In the genomic region with DNA sequence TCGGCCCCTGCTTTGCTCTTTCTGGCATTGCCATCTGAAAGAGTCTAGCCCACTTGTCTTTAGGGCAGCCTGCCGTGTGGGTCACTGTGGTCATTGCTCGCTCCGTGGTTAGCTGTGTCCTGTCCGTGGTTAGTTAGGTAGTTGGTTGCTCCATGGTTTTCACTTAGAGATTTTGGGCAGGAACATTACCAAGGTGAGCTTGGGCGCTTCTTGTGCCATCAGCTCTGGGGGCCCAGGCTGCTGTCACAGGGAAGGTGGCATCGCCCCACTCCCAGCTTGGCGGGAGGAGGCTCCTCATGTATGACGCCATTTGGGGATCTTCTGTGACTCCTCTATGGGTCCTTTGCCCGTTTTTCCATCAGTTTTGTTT, we compare ENCODE assay signal across 15 cellular contexts. TPM values are rescaled to one million over a fixed set of nuclear protein-coding genes. Genes with fewer than 3 reads are reported as not detected.
DNase-seq lines count a peak whose midpoint lies in the region; ATAC-seq, FAIRE-seq and TF ChIP-seq lines count a peak whose summit lies in the region.
"Had no signal": no experiment of that assay in that cellular context is flagged by ENCODE, and none has a peak within 500 bp of the region (broad histone marks: within the 10 kb centered on the region; RNA-seq: fewer than 3 reads in every experiment).

No MANE protein-coding gene starts in this region.

- H3K9me3 Mint-ChIP-seq in neural crest cell: no peaks in the 10 kb centered on the region
- H3K9me3 Mint-ChIP-seq: nephron had no signal

- no peak overlapping the region for H3K27ac Mint-ChIP-seq in neural crest cell (ENCODE audit: unreplicated experiment)

- peak; percentile 26 for DNase-seq in left ventricle myocardium superior
- no peak for DNase-seq in Right ventricle myocardium inferior (ENCODE audit: missing footprints)
- DNase-seq in endothelial cell of umbilical vein (ENCODE audit: low read depth, low spot score): no peak
- DNase-seq in neural crest cell (ENCODE audit: low read depth, low spot score): no peak
- DNase-seq in SHP77 treated with DMSO at 0.1 percent for 48 hours (lab: John Stamatoyannopoulos, UW): no peak
- DNase-seq in NCI-H82 (lab: John Stamatoyannopoulos, UW): no peak
- DNase-seq in lower lobe of right lung: no peak
- DNase-seq: activated CD4-positive, alpha-beta T cell treated with anti-CD3 and anti-CD28 coated beads for 48 hours; DMS153; effector CD4-positive, alpha-beta T cell; foreskin melanocyte; NCI-H1436; T-helper 2 cell had no signal

- H3K36me3 ChIP-seq in endothelial cell of umbilical vein (ENCODE audit: control insufficient read depth in 2 of 2, extremely low read depth in 1 of 2, insufficient read depth in 2 of 2, low read length in 2 of 2): no peaks in the 10 kb centered on the region
- H3K36me3 ChIP-seq in lower lobe of right lung: no peaks in the 10 kb centered on the region

- H3K9me3 ChIP-seq in endothelial cell of umbilical vein (replicated peaks; ENCODE audit: control insufficient read depth, insufficient read depth, low read length) (no peaks in the 10 kb centered on the region), lower lobe of right lung (no peaks in the 10 kb centered on the region)

- no TSS peak for BruUV-seq in endothelial cell of umbilical vein (replicated peaks; lab: Mats Ljungman, UMichigan)

- FAIRE-seq in endothelial cell of umbilical vein (lab: Jason Lieb, UNC): no peak

- H3K27me3 ChIP-seq in endothelial cell of umbilical vein (ENCODE audit: control insufficient read depth in 2 of 2, insufficient read depth in 2 of 2, low read length in 2 of 2) (no peaks in the 10 kb centered on the region), lower lobe of right lung (ENCODE audit: low read depth) (no peaks in the 10 kb centered on the region)

- H3K36me3 Mint-ChIP-seq in neural crest cell (ENCODE audit: low read depth): peaks cover 2% of the 10 kb centered on the region

- H3K4me1 Mint-ChIP-seq in neural crest cell: peaks cover 49% of the 10 kb centered on the region

- dilution Hi-C loops in endothelial cell of umbilical vein (cut with MboI; ENCODE audit: extremely low pct_ligation_motif_present, low sequenced_read_pairs): no loop called here

- no peak overlapping the region for H3K4me3 ChIP-seq in endothelial cell of umbilical vein (replicated peaks in 1 of 3; ENCODE audit: insufficient read depth in 1 of 3, low read depth in 1 of 3, low read length in 3 of 3)
- H3K4me3 ChIP-seq in lower lobe of right lung: no peak overlapping the region

- H3K9ac ChIP-seq in endothelial cell of umbilical vein (replicated peaks; ENCODE audit: extremely low read depth, insufficient read depth, low read length): no peak overlapping the region

- H3K9me1 ChIP-seq in endothelial cell of umbilical vein (replicated peaks; ENCODE audit: control insufficient read depth, extremely low read depth, insufficient read depth, low read length): no peaks in the 10 kb centered on the region

- intact Hi-C loops in left ventricle myocardium superior (cut with micrococcal nuclease) (no loop called here), Right ventricle myocardium inferior (cut with DNase I) (loop anchor here (2.0 kb wide), 1 partner anchor 40 kb away; no protein-coding TSS in a partner anchor), endothelial cell of umbilical vein (cut with micrococcal nuclease) (no loop called here), lower lobe of right lung (cut with DNase I) (no loop called here)

- H4K20me1 ChIP-seq in endothelial cell of umbilical vein (replicated peaks; ENCODE audit: control insufficient read depth, extremely low read depth, insufficient read depth, low read length): no peaks in the 10 kb centered on the region

- TF ChIP-seq CTCF in endothelial cell of umbilical vein (IDR thresholded peaks at IDR 0.05; ENCODE audit: extremely low read depth in 1 of 2, insufficient read depth in 1 of 2, low read depth in 1 of 2, low read length in 2 of 2) (no peak), neural crest cell (conservative IDR thresholded peaks at IDR 0.05) (no peak), lower lobe of right lung (IDR thresholded peaks at IDR 0.05) (no peak)

- peak overlapping the region; percentile 14 for H3K4me2 ChIP-seq in endothelial cell of umbilical vein (ENCODE audit: insufficient read depth, low read length)

- no peak overlapping the region for H2AFZ ChIP-seq in endothelial cell of umbilical vein (ENCODE audit: low read depth, low read length)

- H3K27me3 Mint-ChIP-seq in neural crest cell (ENCODE audit: low read depth): no peaks in the 10 kb centered on the region

- H3K27ac ChIP-seq in endothelial cell of umbilical vein (ENCODE audit: insufficient read depth, low read depth, low read length) (peak overlapping the region; percentile 15), lower lobe of right lung (no peak overlapping the region)

- ATAC-seq in left ventricle myocardium superior (no peak), Right ventricle myocardium inferior (no peak), GM18858 (IDR thresholded peaks at IDR 0.05; ENCODE audit: unreplicated experiment) (no peak), lower lobe of right lung (no peak)

- POLR2A ChIA-PET in endothelial cell of umbilical vein (lab: Charles Lee): interaction anchor here (0.6 kb wide), 1 partner anchor 51 kb away, joined by 3 read pairs; no protein-coding TSS in a partner anchor

- TF ChIP-seq POLR2A in endothelial cell of umbilical vein (IDR thresholded peaks at IDR 0.05; ENCODE audit: low read depth, low read length): no peak

- H3K4me1 ChIP-seq in endothelial cell of umbilical vein (ENCODE audit: control insufficient read depth, extremely low read depth, insufficient read depth, low read length) (peaks cover 40% of the 10 kb centered on the region), lower lobe of right lung (peaks cover 92% of the 10 kb centered on the region)

- CTCF ChIA-PET in endothelial cell of umbilical vein (lab: Charles Lee): no interaction called here

- H3K79me2 ChIP-seq in endothelial cell of umbilical vein (ENCODE audit: control insufficient read depth, insufficient read depth, low read length): peaks cover 19% of the 10 kb centered on the region

- H3K4me3 Mint-ChIP-seq in neural crest cell: peak overlapping the region; percentile 24
- H3K4me3 Mint-ChIP-seq: nephron had no signal

TF ChIP-seq in endothelial cell of umbilical vein, 7 proteins besides CTCF, POLR2A, EP300 and RAD21:
- TF ChIP-seq GATA2 (IDR thresholded peaks at IDR 0.05; ENCODE audit: insufficient read depth, insufficient read length, low read depth, low read length) (no peak), FOS (IDR thresholded peaks at IDR 0.05; ENCODE audit: borderline replicate concordance, insufficient read depth, low read length) (no peak), JUN (IDR thresholded peaks at IDR 0.05; ENCODE audit: borderline replicate concordance, insufficient read depth, insufficient read length, low read depth) (no peak), EZH2 (IDR thresholded peaks at IDR 0.05; ENCODE audit: borderline replicate concordance, low read depth, low read length, severe bottlenecking) (no peak), MYC (IDR thresholded peaks at IDR 0.05; ENCODE audit: low read depth, low read length) (no peak), POLR2AphosphoS5 (IDR thresholded peaks at IDR 0.05; ENCODE audit: insufficient read depth, low read depth, low read length) (no peak)
- TF ChIP-seq, protein P1, sequence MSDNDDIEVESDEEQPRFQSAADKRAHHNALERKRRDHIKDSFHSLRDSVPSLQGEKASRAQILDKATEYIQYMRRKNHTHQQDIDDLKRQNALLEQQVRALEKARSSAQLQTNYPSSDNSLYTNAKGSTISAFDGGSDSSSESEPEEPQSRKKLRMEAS (IDR thresholded peaks at IDR 0.05; ENCODE audit: insufficient read depth, insufficient read length): no peak

RNA-seq across cellular contexts. Expression of a gene that starts 53.1 kb away (rescaled TPM):
- total RNA-seq in left ventricle myocardium superior (108 TPM), Right ventricle myocardium inferior (108 TPM), endothelial cell of umbilical vein (33.2 and 35.9 TPM in 2 replicates), neural crest cell (34.8 and 35.4 TPM in 2 replicates), lower lobe of right lung (34.1 TPM)
- polyA plus RNA-seq in endothelial cell of umbilical vein: 21.2 and 22.9 TPM in 2 replicates
- polyA plus RNA-seq in endothelial cell of umbilical vein (2011; cell fraction: cytosol; rRNA removed): 20.0 and 20.6 TPM in 2 replicates
- 21.7 and 22.8 TPM in 2 replicates for polyA plus RNA-seq in endothelial cell of umbilical vein (2011; cell fraction: nucleus; rRNA removed)
- polyA plus RNA-seq in endothelial cell of umbilical vein (2012): 22.3 and 25.8 TPM in 2 replicates
- 25.2 and 25.6 TPM in 2 replicates for polyA minus RNA-seq in endothelial cell of umbilical vein
- polyA minus RNA-seq in endothelial cell of umbilical vein (2011; cell fraction: cytosol; rRNA and poly(A)+ RNA removed): 9.6 TPM
- 22.7 and 23.2 TPM in 2 replicates for polyA minus RNA-seq in endothelial cell of umbilical vein (2011; cell fraction: nucleus; rRNA and poly(A)+ RNA removed)
